In the genomic region with DNA sequence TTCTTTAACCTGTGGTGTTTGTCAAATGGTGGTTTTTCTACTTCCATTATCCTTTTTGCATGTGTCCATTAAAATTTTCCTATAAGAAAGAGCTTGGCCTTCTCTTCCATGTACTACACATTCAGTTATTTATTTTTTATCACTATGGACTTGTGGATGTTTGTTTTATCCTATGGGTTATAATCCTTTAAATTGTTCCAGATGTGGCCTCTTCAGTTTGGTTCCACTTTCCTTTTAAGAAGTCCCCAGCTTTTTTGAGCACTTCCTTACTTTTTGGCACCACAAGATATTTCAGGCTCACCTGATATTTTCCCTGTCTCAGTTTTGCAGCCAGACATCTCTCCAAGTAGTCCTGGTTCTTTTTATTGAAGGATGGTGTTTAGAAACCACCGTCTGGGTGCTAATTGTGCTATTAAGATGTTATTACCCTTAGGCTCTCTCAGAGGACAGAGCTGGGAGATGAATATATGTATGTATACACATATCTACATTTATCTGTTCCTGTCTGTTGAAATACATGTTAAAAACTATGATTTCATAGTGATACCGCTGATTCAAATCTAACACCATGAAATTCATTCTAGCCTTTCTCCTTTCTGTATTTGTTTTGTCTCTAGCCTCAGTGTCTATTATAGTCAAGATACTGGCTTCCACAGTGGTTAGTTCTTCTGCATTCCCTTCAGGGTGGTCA, we compare ENCODE assay signal across 1 cellular context.
TF ChIP-seq lines count a peak whose summit lies in the region.

No MANE protein-coding gene starts in this region.

TF ChIP-seq in GM12878, 131 proteins besides CTCF, POLR2A, EP300 and RAD21 (continued from another document and continues in another):
- TF ChIP-seq, protein P1, sequence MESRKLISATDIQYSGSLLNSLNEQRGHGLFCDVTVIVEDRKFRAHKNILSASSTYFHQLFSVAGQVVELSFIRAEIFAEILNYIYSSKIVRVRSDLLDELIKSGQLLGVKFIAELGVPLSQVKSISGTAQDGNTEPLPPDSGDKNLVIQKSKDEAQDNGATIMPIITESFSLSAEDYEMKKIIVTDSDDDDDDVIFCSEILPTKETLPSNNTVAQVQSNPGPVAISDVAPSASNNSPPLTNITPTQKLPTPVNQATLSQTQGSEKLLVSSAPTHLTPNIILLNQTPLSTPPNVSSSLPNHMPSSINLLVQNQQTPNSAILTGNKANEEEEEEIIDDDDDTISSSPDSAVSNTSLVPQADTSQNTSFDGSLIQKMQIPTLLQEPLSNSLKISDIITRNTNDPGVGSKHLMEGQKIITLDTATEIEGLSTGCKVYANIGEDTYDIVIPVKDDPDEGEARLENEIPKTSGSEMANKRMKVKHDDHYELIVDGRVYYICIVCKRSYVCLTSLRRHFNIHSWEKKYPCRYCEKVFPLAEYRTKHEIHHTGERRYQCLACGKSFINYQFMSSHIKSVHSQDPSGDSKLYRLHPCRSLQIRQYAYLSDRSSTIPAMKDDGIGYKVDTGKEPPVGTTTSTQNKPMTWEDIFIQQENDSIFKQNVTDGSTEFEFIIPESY (IDR thresholded peaks at IDR 0.05) = no peak
- TF ChIP-seq, protein P2, sequence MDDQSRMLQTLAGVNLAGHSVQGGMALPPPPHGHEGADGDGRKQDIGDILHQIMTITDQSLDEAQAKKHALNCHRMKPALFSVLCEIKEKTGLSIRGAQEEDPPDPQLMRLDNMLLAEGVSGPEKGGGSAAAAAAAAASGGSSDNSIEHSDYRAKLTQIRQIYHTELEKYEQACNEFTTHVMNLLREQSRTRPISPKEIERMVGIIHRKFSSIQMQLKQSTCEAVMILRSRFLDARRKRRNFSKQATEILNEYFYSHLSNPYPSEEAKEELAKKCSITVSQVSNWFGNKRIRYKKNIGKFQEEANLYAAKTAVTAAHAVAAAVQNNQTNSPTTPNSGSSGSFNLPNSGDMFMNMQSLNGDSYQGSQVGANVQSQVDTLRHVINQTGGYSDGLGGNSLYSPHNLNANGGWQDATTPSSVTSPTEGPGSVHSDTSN (IDR thresholded peaks at IDR 0.05; ENCODE audit: insufficient replicate concordance, low read depth, low read length) = no peak
- TF ChIP-seq EZH2 (IDR thresholded peaks at IDR 0.05; ENCODE audit: borderline replicate concordance, control insufficient read depth, low read depth, low read length) (no peak), MTA3 (IDR thresholded peaks at IDR 0.05; ENCODE audit: borderline replicate concordance, low read length) (peak; percentile 95), FOS (IDR thresholded peaks at IDR 0.05; ENCODE audit: borderline replicate concordance, extremely low read depth, insufficient read length) (no peak), MEF2B (IDR thresholded peaks at IDR 0.05; ENCODE audit: partially characterized antibody, poor library complexity, severe bottlenecking) (peak; percentile 80), NFIC (IDR thresholded peaks at IDR 0.05; ENCODE audit: low read depth, low read length) (peak; percentile 99), SMARCA5 (IDR thresholded peaks at IDR 0.05) (no peak), CHD1 (IDR thresholded peaks at IDR 0.05; ENCODE audit: low read depth, low read length) (no peak), ZBED1 (IDR thresholded peaks at IDR 0.05; ENCODE audit: borderline replicate concordance) (peak; percentile 93), ZNF384 (IDR thresholded peaks at IDR 0.05; ENCODE audit: borderline replicate concordance, low read depth, low read length) (no peak), IKZF2 (IDR thresholded peaks at IDR 0.05) (peak; percentile 93 to 96), JUND (IDR thresholded peaks at IDR 0.05; ENCODE audit: low read depth, low read length) (peak; percentile 52; the same call in 1 of the 2 replicates), KLF5 (IDR thresholded peaks at IDR 0.05; ENCODE audit: partially characterized antibody) (no peak), SMC3 (IDR thresholded peaks at IDR 0.05; ENCODE audit: borderline replicate concordance, low read length) (no peak), RFX5 (IDR thresholded peaks at IDR 0.05; ENCODE audit: low read depth, low read length) (no peak), MEF2A (IDR thresholded peaks at IDR 0.05; ENCODE audit: insufficient read depth, low read depth, low read length) (peak; percentile 90; the same call in 1 of the 2 replicates), YBX1 (IDR thresholded peaks at IDR 0.05) (no peak), ZNF24 (IDR thresholded peaks at IDR 0.05) (peak; percentile 87), TCF12 (IDR thresholded peaks at IDR 0.05; ENCODE audit: low read depth, low read length) (no peak), LARP7 (IDR thresholded peaks at IDR 0.05) (no peak), CEBPB (IDR thresholded peaks at IDR 0.05; ENCODE audit: borderline replicate concordance in 1 of 2, low read depth in 2 of 2, low read length in 2 of 2) (peak in 1 of 2 experiments; percentile 92; a peak in 1 of 4 replicates), MTA2 (IDR thresholded peaks at IDR 0.05; ENCODE audit: low read depth) (peak; percentile 92), GABPA (IDR thresholded peaks at IDR 0.05; ENCODE audit: low read depth) (peak; percentile 68), ZNF217 (IDR thresholded peaks at IDR 0.05) (no peak), RAD51 (IDR thresholded peaks at IDR 0.05) (peak; percentile 60), TCF7 (IDR thresholded peaks at IDR 0.05; ENCODE audit: borderline replicate concordance) (peak; percentile 72; the same call in 1 of the 2 replicates), NFYA (IDR thresholded peaks at IDR 0.05; ENCODE audit: borderline replicate concordance, low read depth, low read length) (no peak)
- TF ChIP-seq, protein P3, sequence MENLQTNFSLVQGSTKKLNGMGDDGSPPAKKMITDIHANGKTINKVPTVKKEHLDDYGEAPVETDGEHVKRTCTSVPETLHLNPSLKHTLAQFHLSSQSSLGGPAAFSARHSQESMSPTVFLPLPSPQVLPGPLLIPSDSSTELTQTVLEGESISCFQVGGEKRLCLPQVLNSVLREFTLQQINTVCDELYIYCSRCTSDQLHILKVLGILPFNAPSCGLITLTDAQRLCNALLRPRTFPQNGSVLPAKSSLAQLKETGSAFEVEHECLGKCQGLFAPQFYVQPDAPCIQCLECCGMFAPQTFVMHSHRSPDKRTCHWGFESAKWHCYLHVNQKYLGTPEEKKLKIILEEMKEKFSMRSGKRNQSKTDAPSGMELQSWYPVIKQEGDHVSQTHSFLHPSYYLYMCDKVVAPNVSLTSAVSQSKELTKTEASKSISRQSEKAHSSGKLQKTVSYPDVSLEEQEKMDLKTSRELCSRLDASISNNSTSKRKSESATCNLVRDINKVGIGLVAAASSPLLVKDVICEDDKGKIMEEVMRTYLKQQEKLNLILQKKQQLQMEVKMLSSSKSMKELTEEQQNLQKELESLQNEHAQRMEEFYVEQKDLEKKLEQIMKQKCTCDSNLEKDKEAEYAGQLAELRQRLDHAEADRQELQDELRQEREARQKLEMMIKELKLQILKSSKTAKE (IDR thresholded peaks at IDR 0.05; ENCODE audit: low read depth, poor library complexity, severe bottlenecking) = peak; percentile 96
- TF ChIP-seq, protein P4, sequence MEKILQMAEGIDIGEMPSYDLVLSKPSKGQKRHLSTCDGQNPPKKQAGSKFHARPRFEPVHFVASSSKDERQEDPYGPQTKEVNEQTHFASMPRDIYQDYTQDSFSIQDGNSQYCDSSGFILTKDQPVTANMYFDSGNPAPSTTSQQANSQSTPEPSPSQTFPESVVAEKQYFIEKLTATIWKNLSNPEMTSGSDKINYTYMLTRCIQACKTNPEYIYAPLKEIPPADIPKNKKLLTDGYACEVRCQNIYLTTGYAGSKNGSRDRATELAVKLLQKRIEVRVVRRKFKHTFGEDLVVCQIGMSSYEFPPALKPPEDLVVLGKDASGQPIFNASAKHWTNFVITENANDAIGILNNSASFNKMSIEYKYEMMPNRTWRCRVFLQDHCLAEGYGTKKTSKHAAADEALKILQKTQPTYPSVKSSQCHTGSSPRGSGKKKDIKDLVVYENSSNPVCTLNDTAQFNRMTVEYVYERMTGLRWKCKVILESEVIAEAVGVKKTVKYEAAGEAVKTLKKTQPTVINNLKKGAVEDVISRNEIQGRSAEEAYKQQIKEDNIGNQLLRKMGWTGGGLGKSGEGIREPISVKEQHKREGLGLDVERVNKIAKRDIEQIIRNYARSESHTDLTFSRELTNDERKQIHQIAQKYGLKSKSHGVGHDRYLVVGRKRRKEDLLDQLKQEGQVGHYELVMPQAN (conservative IDR thresholded peaks at IDR 0.05) = no peak
- TF ChIP-seq, protein P5, sequence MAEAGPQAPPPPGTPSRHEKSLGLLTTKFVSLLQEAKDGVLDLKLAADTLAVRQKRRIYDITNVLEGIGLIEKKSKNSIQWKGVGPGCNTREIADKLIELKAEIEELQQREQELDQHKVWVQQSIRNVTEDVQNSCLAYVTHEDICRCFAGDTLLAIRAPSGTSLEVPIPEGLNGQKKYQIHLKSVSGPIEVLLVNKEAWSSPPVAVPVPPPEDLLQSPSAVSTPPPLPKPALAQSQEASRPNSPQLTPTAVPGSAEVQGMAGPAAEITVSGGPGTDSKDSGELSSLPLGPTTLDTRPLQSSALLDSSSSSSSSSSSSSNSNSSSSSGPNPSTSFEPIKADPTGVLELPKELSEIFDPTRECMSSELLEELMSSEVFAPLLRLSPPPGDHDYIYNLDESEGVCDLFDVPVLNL (IDR thresholded peaks at IDR 0.05; ENCODE audit: low read depth, low read length) = no peak
- TF ChIP-seq, protein P6, sequence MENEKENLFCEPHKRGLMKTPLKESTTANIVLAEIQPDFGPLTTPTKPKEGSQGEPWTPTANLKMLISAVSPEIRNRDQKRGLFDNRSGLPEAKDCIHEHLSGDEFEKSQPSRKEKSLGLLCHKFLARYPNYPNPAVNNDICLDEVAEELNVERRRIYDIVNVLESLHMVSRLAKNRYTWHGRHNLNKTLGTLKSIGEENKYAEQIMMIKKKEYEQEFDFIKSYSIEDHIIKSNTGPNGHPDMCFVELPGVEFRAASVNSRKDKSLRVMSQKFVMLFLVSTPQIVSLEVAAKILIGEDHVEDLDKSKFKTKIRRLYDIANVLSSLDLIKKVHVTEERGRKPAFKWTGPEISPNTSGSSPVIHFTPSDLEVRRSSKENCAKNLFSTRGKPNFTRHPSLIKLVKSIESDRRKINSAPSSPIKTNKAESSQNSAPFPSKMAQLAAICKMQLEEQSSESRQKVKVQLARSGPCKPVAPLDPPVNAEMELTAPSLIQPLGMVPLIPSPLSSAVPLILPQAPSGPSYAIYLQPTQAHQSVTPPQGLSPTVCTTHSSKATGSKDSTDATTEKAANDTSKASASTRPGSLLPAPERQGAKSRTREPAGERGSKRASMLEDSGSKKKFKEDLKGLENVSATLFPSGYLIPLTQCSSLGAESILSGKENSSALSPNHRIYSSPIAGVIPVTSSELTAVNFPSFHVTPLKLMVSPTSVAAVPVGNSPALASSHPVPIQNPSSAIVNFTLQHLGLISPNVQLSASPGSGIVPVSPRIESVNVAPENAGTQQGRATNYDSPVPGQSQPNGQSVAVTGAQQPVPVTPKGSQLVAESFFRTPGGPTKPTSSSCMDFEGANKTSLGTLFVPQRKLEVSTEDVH (IDR thresholded peaks at IDR 0.05; ENCODE audit: low read depth, partially characterized antibody) = no peak
- TF ChIP-seq, protein P7, sequence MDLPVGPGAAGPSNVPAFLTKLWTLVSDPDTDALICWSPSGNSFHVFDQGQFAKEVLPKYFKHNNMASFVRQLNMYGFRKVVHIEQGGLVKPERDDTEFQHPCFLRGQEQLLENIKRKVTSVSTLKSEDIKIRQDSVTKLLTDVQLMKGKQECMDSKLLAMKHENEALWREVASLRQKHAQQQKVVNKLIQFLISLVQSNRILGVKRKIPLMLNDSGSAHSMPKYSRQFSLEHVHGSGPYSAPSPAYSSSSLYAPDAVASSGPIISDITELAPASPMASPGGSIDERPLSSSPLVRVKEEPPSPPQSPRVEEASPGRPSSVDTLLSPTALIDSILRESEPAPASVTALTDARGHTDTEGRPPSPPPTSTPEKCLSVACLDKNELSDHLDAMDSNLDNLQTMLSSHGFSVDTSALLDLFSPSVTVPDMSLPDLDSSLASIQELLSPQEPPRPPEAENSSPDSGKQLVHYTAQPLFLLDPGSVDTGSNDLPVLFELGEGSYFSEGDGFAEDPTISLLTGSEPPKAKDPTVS (IDR thresholded peaks at IDR 0.05; ENCODE audit: low read depth, low read length) = no peak
- TF ChIP-seq, protein P8, sequence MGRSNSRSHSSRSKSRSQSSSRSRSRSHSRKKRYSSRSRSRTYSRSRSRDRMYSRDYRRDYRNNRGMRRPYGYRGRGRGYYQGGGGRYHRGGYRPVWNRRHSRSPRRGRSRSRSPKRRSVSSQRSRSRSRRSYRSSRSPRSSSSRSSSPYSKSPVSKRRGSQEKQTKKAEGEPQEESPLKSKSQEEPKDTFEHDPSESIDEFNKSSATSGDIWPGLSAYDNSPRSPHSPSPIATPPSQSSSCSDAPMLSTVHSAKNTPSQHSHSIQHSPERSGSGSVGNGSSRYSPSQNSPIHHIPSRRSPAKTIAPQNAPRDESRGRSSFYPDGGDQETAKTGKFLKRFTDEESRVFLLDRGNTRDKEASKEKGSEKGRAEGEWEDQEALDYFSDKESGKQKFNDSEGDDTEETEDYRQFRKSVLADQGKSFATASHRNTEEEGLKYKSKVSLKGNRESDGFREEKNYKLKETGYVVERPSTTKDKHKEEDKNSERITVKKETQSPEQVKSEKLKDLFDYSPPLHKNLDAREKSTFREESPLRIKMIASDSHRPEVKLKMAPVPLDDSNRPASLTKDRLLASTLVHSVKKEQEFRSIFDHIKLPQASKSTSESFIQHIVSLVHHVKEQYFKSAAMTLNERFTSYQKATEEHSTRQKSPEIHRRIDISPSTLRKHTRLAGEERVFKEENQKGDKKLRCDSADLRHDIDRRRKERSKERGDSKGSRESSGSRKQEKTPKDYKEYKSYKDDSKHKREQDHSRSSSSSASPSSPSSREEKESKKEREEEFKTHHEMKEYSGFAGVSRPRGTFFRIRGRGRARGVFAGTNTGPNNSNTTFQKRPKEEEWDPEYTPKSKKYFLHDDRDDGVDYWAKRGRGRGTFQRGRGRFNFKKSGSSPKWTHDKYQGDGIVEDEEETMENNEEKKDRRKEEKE (IDR thresholded peaks at IDR 0.05) = no peak
- TF ChIP-seq, protein P9, sequence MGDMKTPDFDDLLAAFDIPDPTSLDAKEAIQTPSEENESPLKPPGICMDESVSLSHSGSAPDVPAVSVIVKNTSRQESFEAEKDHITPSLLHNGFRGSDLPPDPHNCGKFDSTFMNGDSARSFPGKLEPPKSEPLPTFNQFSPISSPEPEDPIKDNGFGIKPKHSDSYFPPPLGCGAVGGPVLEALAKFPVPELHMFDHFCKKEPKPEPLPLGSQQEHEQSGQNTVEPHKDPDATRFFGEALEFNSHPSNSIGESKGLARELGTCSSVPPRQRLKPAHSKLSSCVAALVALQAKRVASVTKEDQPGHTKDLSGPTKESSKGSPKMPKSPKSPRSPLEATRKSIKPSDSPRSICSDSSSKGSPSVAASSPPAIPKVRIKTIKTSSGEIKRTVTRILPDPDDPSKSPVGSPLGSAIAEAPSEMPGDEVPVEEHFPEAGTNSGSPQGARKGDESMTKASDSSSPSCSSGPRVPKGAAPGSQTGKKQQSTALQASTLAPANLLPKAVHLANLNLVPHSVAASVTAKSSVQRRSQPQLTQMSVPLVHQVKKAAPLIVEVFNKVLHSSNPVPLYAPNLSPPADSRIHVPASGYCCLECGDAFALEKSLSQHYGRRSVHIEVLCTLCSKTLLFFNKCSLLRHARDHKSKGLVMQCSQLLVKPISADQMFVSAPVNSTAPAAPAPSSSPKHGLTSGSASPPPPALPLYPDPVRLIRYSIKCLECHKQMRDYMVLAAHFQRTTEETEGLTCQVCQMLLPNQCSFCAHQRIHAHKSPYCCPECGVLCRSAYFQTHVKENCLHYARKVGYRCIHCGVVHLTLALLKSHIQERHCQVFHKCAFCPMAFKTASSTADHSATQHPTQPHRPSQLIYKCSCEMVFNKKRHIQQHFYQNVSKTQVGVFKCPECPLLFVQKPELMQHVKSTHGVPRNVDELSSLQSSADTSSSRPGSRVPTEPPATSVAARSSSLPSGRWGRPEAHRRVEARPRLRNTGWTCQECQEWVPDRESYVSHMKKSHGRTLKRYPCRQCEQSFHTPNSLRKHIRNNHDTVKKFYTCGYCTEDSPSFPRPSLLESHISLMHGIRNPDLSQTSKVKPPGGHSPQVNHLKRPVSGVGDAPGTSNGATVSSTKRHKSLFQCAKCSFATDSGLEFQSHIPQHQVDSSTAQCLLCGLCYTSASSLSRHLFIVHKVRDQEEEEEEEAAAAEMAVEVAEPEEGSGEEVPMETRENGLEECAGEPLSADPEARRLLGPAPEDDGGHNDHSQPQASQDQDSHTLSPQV (IDR thresholded peaks at IDR 0.05) = 0 out of 2 replicates have a peak, but pooled peaks have one; percentile 28
